In genomic region chr5:54754420-54754819, GRCh38 we compare ENCODE assay signal across 20 cellular contexts.
A peak's percentile ranks its signal among the peaks of the same experiment; 100 is the strongest.
DNase-seq lines count a peak whose midpoint lies in the region; ATAC-seq and TF ChIP-seq lines count a peak whose summit lies in the region.
"Had no signal": no experiment of that assay in that cellular context is flagged by ENCODE, and none has a peak within 500 bp of the region (broad histone marks: within the 10 kb centered on the region; RNA-seq: fewer than 3 reads in every experiment).

No MANE protein-coding gene starts in this region.

- peaks cover 0 to 17% (median 6%) of the 10 kb centered on the region in 11 experiments; a peak in 7 of 22 replicates for H3K9me3 ChIP-seq in BLaER1 treated with 17β-estradiol and CSF1 and Interleukin-3, amounts not matched to agents 10 nM and 100 nM (replicated peaks in 1 of 11)
- H3K9me3 ChIP-seq in IMR-90 (ENCODE audit: control insufficient read depth, insufficient read depth, low read length) (no peaks in the 10 kb centered on the region), adipocyte (ENCODE audit: control insufficient read depth, low read length) (no peaks in the 10 kb centered on the region), osteoblast (ENCODE audit: low read depth, low read length) (no peaks in the 10 kb centered on the region)

- peak overlapping the region; percentile 97; the same call in 1 of the 2 replicates for H2AK5ac ChIP-seq in IMR-90 (ENCODE audit: low read depth, low read length)

- peaks cover 0 to 52% of the 10 kb centered on the region in 2 experiments; a peak in 2 of 4 replicates for H3K79me1 ChIP-seq in IMR-90 (ENCODE audit: low read depth in 1 of 2, low read length in 2 of 2)

- peak overlapping the region; percentile 90 for H3K23ac ChIP-seq in IMR-90 (ENCODE audit: low read depth, low read length)

- intact Hi-C loops in IMR-90 (cut with micrococcal nuclease): no loop called here

- in situ Hi-C loops in IMR-90 (cut with MboI; ENCODE audit: low sequenced_read_pairs): no loop called here

- TF ChIP-seq CTCF in IMR-90 (conservative IDR thresholded peaks at IDR 0.05; ENCODE audit: low read depth, low read length): no peak
- TF ChIP-seq CTCF in osteoblast (IDR thresholded peaks at IDR 0.05; ENCODE audit: extremely low read depth, low read depth, low read length): no peak

- H2AFZ ChIP-seq in IMR-90 (replicated peaks; ENCODE audit: low read length, poor library complexity): no peak overlapping the region
- peak overlapping the region; percentile 35 for H2AFZ ChIP-seq in osteoblast (ENCODE audit: low read length)

- DNase-seq in IMR-90: peak; percentile 68
- peak; percentile 33 for DNase-seq in adipocyte (ENCODE audit: low read depth)
- DNase-seq in osteoblast (ENCODE audit: insufficient read length, low spot score, missing footprints): no peak
- DNase-seq in NCI-H1694 (lab: John Stamatoyannopoulos, UW): no peak
- DNase-seq in DMS153 (lab: John Stamatoyannopoulos, UW): no peak
- DNase-seq in stimulated activated CD8-positive, alpha-beta memory T cell treated with anti-CD3 and anti-CD28 coated beads, Interleukin-4, amount 100 ng/mL, for 48 hours: no peak
- DNase-seq: CD4-positive, alpha-beta memory T cell; KG1; NCI-H1092; NCI-H1436; NCI-H1930; NCI-H2227 treated with DMSO at 0.1 percent for 48 hours; NCI-H510A; SIG-M5 had no signal

- H2AK9ac ChIP-seq in IMR-90 (replicated peaks; ENCODE audit: low read depth, low read length, poor library complexity): no peak overlapping the region

- POLR2A ChIA-PET in IMR-90 (lab: Charles Lee; ENCODE audit: unreplicated experiment): interaction anchor here (2.0 kb wide), 1 partner anchor 10 kb away, joined by 6 read pairs; no protein-coding TSS in a partner anchor

- WGBS in IMR-90 (ENCODE audit: extremely low coverage in 2 of 2, insufficient read length in 1 of 2), 2 experiments: no CpG with 5 or more reads among the region's 7 CpGs

- H3K18ac ChIP-seq in IMR-90 (ENCODE audit: low read depth, low read length): peak overlapping the region; percentile 95; the same call in 1 of the 2 replicates

- no TSS peak for BruUV-seq in IMR-90 (replicated peaks; lab: Mats Ljungman, UMichigan)

- peak overlapping the region; percentile 98 for H3K14ac ChIP-seq in IMR-90 (replicated peaks; ENCODE audit: low read depth, low read length)

- no peaks in the 10 kb centered on the region for H4K20me1 ChIP-seq in BLaER1 treated with 17β-estradiol and CSF1 and Interleukin-3, amounts not matched to agents 10 nM and 100 nM
- H4K20me1 ChIP-seq in IMR-90 (ENCODE audit: insufficient read depth, low read length): no peaks in the 10 kb centered on the region
- H4K20me1 ChIP-seq in osteoblast (ENCODE audit: insufficient read depth, low read length): no peaks in the 10 kb centered on the region

- TF ChIP-seq POLR2A in IMR-90 (IDR thresholded peaks at IDR 0.05; ENCODE audit: low read depth, low read length): no peak

- H3K4ac ChIP-seq in IMR-90 (ENCODE audit: low read depth, low read length): peak overlapping the region; percentile 98; the same call in 1 of the 2 replicates

- no peak for TF ChIP-seq RAD21 in IMR-90 (IDR thresholded peaks at IDR 0.05; ENCODE audit: low read length)

- peak overlapping the region; percentile 99 for H2BK20ac ChIP-seq in IMR-90 (ENCODE audit: low read depth, low read length)

- H3K36me3 ChIP-seq in BLaER1 treated with 17β-estradiol and CSF1 and Interleukin-3, amounts not matched to agents 10 nM and 100 nM: no peaks in the 10 kb centered on the region
- H3K36me3 ChIP-seq in IMR-90 (ENCODE audit: control insufficient read depth, insufficient read depth, low read length): no peaks in the 10 kb centered on the region
- H3K36me3 ChIP-seq in adipocyte (ENCODE audit: control insufficient read depth, insufficient read depth, low read length, severe bottlenecking): no peaks in the 10 kb centered on the region
- H3K36me3 ChIP-seq in osteoblast (ENCODE audit: insufficient read depth, low read length): no peaks in the 10 kb centered on the region

- ATAC-seq in IMR-90 (ENCODE audit: low read depth): no peak; the same call in 1 of the 2 replicates
- no peak for ATAC-seq in esophagus mucosa
- ATAC-seq: A549, HepG2, Panc1, SK-N-SH treated with all-trans-retinoic acid at 6 μM for 48 hours had no signal

- H3K56ac ChIP-seq in IMR-90 (ENCODE audit: extremely low read depth, insufficient read depth, low read length): peak overlapping the region; percentile 90; the same call in 1 of the 2 replicates

- H3K4me1 ChIP-seq in BLaER1 treated with 17β-estradiol and CSF1 and Interleukin-3, amounts not matched to agents 10 nM and 100 nM: peaks cover 57 to 67% (median 61%) of the 10 kb centered on the region in 10 experiments
- peaks cover 28% of the 10 kb centered on the region for H3K4me1 ChIP-seq in IMR-90 (ENCODE audit: control insufficient read depth, insufficient read depth, low read length)
- peaks cover 10% of the 10 kb centered on the region for H3K4me1 ChIP-seq in adipocyte (ENCODE audit: control insufficient read depth, insufficient read depth, low read length)
- peaks cover 26% of the 10 kb centered on the region for H3K4me1 ChIP-seq in osteoblast (ENCODE audit: insufficient read depth, low read length)
- H3K4me1 ChIP-seq: A549 had no signal

- peak overlapping the region; percentile 64 to 94 for H4K8ac ChIP-seq in IMR-90 (ENCODE audit: low read depth in 2 of 2, low read length in 2 of 2)

- H4K5ac ChIP-seq in IMR-90 (ENCODE audit: low read depth, low read length): peak overlapping the region; percentile 98; the same call in 1 of the 2 replicates

- peak overlapping the region; percentile 80 for H2BK5ac ChIP-seq in IMR-90 (ENCODE audit: low read depth, low read length, poor library complexity, severe bottlenecking)

- H3K4me3 ChIP-seq in BLaER1 treated with 17β-estradiol and CSF1 and Interleukin-3, amounts not matched to agents 10 nM and 100 nM: peak overlapping the region in 3 of 10 experiments; percentile 10 to 41 (median 40); a peak in 3 of 20 replicates
- H3K4me3 ChIP-seq in IMR-90 (ENCODE audit: insufficient read depth, low read depth, low read length) (no peak overlapping the region), adipocyte (ENCODE audit: low read length) (no peak overlapping the region), osteoblast (ENCODE audit: insufficient read depth, low read length) (no peak overlapping the region)
- H3K4me3 ChIP-seq: A549 had no signal

- peak overlapping the region; percentile 99 for H4K91ac ChIP-seq in IMR-90 (ENCODE audit: insufficient read depth, low read depth, low read length)

- peak overlapping the region in 9 of 11 experiments; percentile 6 to 66 (median 42); a peak in 12 of 22 replicates for H3K9ac ChIP-seq in BLaER1 treated with 17β-estradiol and CSF1 and Interleukin-3, amounts not matched to agents 10 nM and 100 nM
- H3K9ac ChIP-seq in IMR-90 (ENCODE audit: low read depth, low read length) (no peak overlapping the region; the same call in 1 of the 2 replicates), adipocyte (ENCODE audit: low read length) (no peak overlapping the region)

- H3K27me3 ChIP-seq in BLaER1 treated with 17β-estradiol and CSF1 and Interleukin-3, amounts not matched to agents 10 nM and 100 nM: no peaks in the 10 kb centered on the region
- no peaks in the 10 kb centered on the region for H3K27me3 ChIP-seq in IMR-90 (ENCODE audit: control insufficient read depth, insufficient read depth, low read length)
- no peaks in the 10 kb centered on the region for H3K27me3 ChIP-seq in adipocyte (replicated peaks; ENCODE audit: control insufficient read depth, insufficient read depth, low read length)
- H3K27me3 ChIP-seq in osteoblast (ENCODE audit: insufficient read depth, low read length): no peaks in the 10 kb centered on the region

- dilution Hi-C loops in IMR-90 (cut with HindIII; ENCODE audit: low sequenced_read_pairs, unreplicated experiment): no loop called here

- H3K27ac ChIP-seq in BLaER1 treated with 17β-estradiol and CSF1 and Interleukin-3, amounts not matched to agents 10 nM and 100 nM: peak overlapping the region; percentile 2 to 76 (median 66); a peak in 20 of 22 replicates
- peak overlapping the region; percentile 94; the same call in 1 of the 2 replicates for H3K27ac ChIP-seq in IMR-90 (ENCODE audit: insufficient read depth, low read length)
- no peak overlapping the region for H3K27ac ChIP-seq in osteoblast (ENCODE audit: low read depth, low read length)
- H3K27ac ChIP-seq: A549 had no signal

- no peaks in the 10 kb centered on the region for H3K79me2 ChIP-seq in osteoblast (ENCODE audit: insufficient read depth, low read length)

- H2BK120ac ChIP-seq in IMR-90 (ENCODE audit: low read depth, low read length): peak overlapping the region; percentile 99

- peak overlapping the region; percentile 96 for H2BK15ac ChIP-seq in IMR-90 (ENCODE audit: low read depth, low read length)

- H3K9me1 ChIP-seq in IMR-90 (ENCODE audit: insufficient read depth, low read length): peaks cover 31% of the 10 kb centered on the region

- CTCF ChIA-PET in IMR-90 (lab: Yijun Ruan, JAX): no interaction called here

- peak overlapping the region; percentile 73 to 98 (median 86) for H3K4me2 ChIP-seq in BLaER1 treated with 17β-estradiol and CSF1 and Interleukin-3, amounts not matched to agents 10 nM and 100 nM
- H3K4me2 ChIP-seq in IMR-90 (ENCODE audit: low read depth, low read length): peak overlapping the region; percentile 37; the same call in 1 of the 2 replicates
- no peak overlapping the region for H3K4me2 ChIP-seq in osteoblast (ENCODE audit: insufficient read depth, low read length)
- H3K4me2 ChIP-seq: A549 had no signal

TF ChIP-seq in IMR-90, 13 proteins besides CTCF, POLR2A, EP300 and RAD21:
- TF ChIP-seq BHLHE40 (IDR thresholded peaks at IDR 0.05; ENCODE audit: low read depth, low read length) (peak; percentile 91), CEBPB (IDR thresholded peaks at IDR 0.05; ENCODE audit: low read depth, low read length) (no peak)

Comparison
In these comparisons a context has a peak if more than half of its experiments do, and no peak if none do; other contexts are left out.
1. H3K9ac ChIP-seq: peak in BLaER1 treated with 17β-estradiol and CSF1 and Interleukin-3, amounts not matched to agents 10 nM and 100 nM (9 of 11); none in IMR-90 (single experiment) and adipocyte (single experiment).
2. DNase-seq: peak in IMR-90 (single experiment) and adipocyte (single experiment); none in osteoblast (single experiment), NCI-H1694 (single experiment), DMS153 (single experiment) and stimulated activated CD8-positive, alpha-beta memory T cell treated with anti-CD3 and anti-CD28 coated beads, Interleukin-4, amount 100 ng/mL, for 48 hours (single experiment).